Comparison of ENCODE assay signal across 5 cellular contexts in the genomic region with DNA sequence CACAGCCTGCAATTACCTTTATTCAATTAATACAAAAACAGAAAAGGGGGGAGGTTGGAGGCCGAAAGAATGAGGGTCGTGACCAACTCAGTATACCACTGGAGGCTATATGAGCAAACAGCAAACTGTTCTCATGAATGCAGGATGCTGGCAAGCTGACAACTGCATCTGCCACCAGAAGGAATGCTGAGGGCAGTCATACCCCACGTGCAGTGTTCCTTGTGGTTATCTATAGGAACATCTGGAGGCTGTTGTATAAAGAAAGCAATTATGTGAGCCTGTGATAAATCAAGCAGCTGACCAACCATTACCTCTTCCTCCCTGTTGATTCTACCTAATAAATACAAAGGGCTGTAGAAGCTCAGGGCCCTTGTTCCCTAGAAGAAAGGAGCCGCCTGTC. TPM values are rescaled to one million over a fixed set of nuclear protein-coding genes. Genes with fewer than 3 reads are reported as not detected.
DNase-seq lines count a peak whose midpoint lies in the region; TF ChIP-seq lines count a peak whose summit lies in the region.
"Not testable (repeated sequence)": the region's sequence is repeated elsewhere in the genome, so short reads cannot be mapped to it uniquely, and the experiment has no call there.

No MANE protein-coding gene starts in this region.

- H3K4me3 ChIP-seq in BE2C (ENCODE audit: low read depth, low read length); adipocyte (ENCODE audit: low read length): not testable (repeated sequence)

- not testable (repeated sequence) for H3K4me1 Mint-ChIP-seq in osteocyte (ENCODE audit: unreplicated experiment)

- in situ Hi-C loops in SK-MEL-5 (cut with HindIII; ENCODE audit: low pct_unique_long_range_greater_than_20kb, low sequenced_read_pairs), result not testable (repeated sequence)

- not testable (repeated sequence) for H3K27ac Mint-ChIP-seq in osteocyte (ENCODE audit: unreplicated experiment)

- TF ChIP-seq CTCF in BE2C (IDR thresholded peaks at IDR 0.05; ENCODE audit: low read depth, low read length); osteocyte (IDR thresholded peaks at IDR 0.05): not testable (repeated sequence)

- not testable (repeated sequence) for H3K4me1 ChIP-seq in BE2C; adipocyte (ENCODE audit: control insufficient read depth, insufficient read depth, low read length)

- DNase-seq in BE2C (peak; percentile 14), OCI-M1 (lab: John Stamatoyannopoulos, UW) (peak; percentile 61), SK-MEL-5 (ENCODE audit: low read depth, low spot score) (peak; percentile 78), adipocyte (ENCODE audit: low read depth) (peak; percentile 8), osteocyte (ENCODE audit: extremely low spot score, unreplicated experiment) (peak; percentile 23)

- not testable (repeated sequence) for H3K27me3 Mint-ChIP-seq in osteocyte (ENCODE audit: unreplicated experiment)

- peaks cover 27% of the 10 kb centered on the region for H3K36me3 Mint-ChIP-seq in osteocyte (ENCODE audit: unreplicated experiment)

- not testable (repeated sequence) for H3K9ac ChIP-seq in adipocyte (ENCODE audit: low read length)

- not testable (repeated sequence) for H3K36me3 ChIP-seq in BE2C
- peaks cover 55% of the 10 kb centered on the region for H3K36me3 ChIP-seq in adipocyte (ENCODE audit: control insufficient read depth, insufficient read depth, low read length, severe bottlenecking)

- H3K9me3 Mint-ChIP-seq in osteocyte (ENCODE audit: unreplicated experiment), result peaks cover 53% of the 10 kb centered on the region

- H3K4me3 Mint-ChIP-seq in osteocyte (ENCODE audit: unreplicated experiment), result not testable (repeated sequence)

- H3K9me3 ChIP-seq in BE2C, result not testable (repeated sequence)
- H3K9me3 ChIP-seq in adipocyte (ENCODE audit: control insufficient read depth, low read length), result peaks cover 12% of the 10 kb centered on the region

- H3K27me3 ChIP-seq in BE2C; adipocyte (replicated peaks; ENCODE audit: control insufficient read depth, insufficient read depth, low read length): not testable (repeated sequence)

RNA-seq across cellular contexts. Expression of gene ZNF549, which starts 9.1 kb away (rescaled TPM):
- 7.8 TPM for polyA plus RNA-seq in BE2C (2012; ENCODE audit: insufficient read depth, insufficient read length, low read depth)
- 6.6 and 7.6 TPM in 2 replicates for total RNA-seq in SK-MEL-5 (2014; rRNA removed; shearing (Covaris generic))
- polyA plus RNA-seq in SK-MEL-5 (2015; cell fraction: cytosol; rRNA removed), result 3.8 and 4.9 TPM in 2 replicates
- polyA plus RNA-seq in SK-MEL-5 (2015; cell fraction: nucleus; rRNA removed), result 7.9 TPM in 2 replicates
- 7.3 and 9.0 TPM in 2 replicates for total RNA-seq in osteocyte

RNA-seq across cellular contexts. Expression of gene ZNF773, which starts 18.3 kb away (rescaled TPM):
- polyA plus RNA-seq in BE2C (2012; ENCODE audit: insufficient read depth, insufficient read length, low read depth), result 4.7 TPM
- total RNA-seq in SK-MEL-5 (2014; rRNA removed; shearing (Covaris generic)), result 6.6 and 10.0 TPM in 2 replicates
- 7.4 and 8.1 TPM in 2 replicates for polyA plus RNA-seq in SK-MEL-5 (2015; cell fraction: cytosol; rRNA removed)
- polyA plus RNA-seq in SK-MEL-5 (2015; cell fraction: nucleus; rRNA removed), result 4.6 and 12.0 TPM in 2 replicates
- total RNA-seq in osteocyte, result 7.4 and 8.4 TPM in 2 replicates

RNA-seq across cellular contexts. Expression of gene ZNF419, which starts 30.5 kb away (rescaled TPM):
- 7.7 TPM for polyA plus RNA-seq in BE2C (2012; ENCODE audit: insufficient read depth, insufficient read length, low read depth)
- total RNA-seq in SK-MEL-5 (2014; rRNA removed; shearing (Covaris generic)), result 6.5 and 8.6 TPM in 2 replicates
- polyA plus RNA-seq in SK-MEL-5 (2015; cell fraction: cytosol; rRNA removed), result 5.2 and 5.5 TPM in 2 replicates
- 25.8 and 52.7 TPM in 2 replicates for polyA plus RNA-seq in SK-MEL-5 (2015; cell fraction: nucleus; rRNA removed)
- 11.8 and 13.5 TPM in 2 replicates for total RNA-seq in osteocyte

RNA-seq across cellular contexts. Expression of gene ZNF772, which starts 40.7 kb away (rescaled TPM):
- polyA plus RNA-seq in BE2C (2012; ENCODE audit: insufficient read depth, insufficient read length, low read depth), result 5.3 TPM
- 6.6 and 6.8 TPM in 2 replicates for total RNA-seq in SK-MEL-5 (2014; rRNA removed; shearing (Covaris generic))
- 3.5 and 4.2 TPM in 2 replicates for polyA plus RNA-seq in SK-MEL-5 (2015; cell fraction: cytosol; rRNA removed)
- polyA plus RNA-seq in SK-MEL-5 (2015; cell fraction: nucleus; rRNA removed), result 4.3 and 6.2 TPM in 2 replicates
- 10.4 and 10.8 TPM in 2 replicates for total RNA-seq in osteocyte

RNA-seq across cellular contexts. Expression of gene ZNF550, which starts 41.6 kb away (rescaled TPM):
- 6.9 TPM for polyA plus RNA-seq in BE2C (2012; ENCODE audit: insufficient read depth, insufficient read length, low read depth)
- 6.1 and 7.1 TPM in 2 replicates for total RNA-seq in SK-MEL-5 (2014; rRNA removed; shearing (Covaris generic))
- 4.7 and 5.5 TPM in 2 replicates for polyA plus RNA-seq in SK-MEL-5 (2015; cell fraction: cytosol; rRNA removed)
- 18.8 and 20.8 TPM in 2 replicates for polyA plus RNA-seq in SK-MEL-5 (2015; cell fraction: nucleus; rRNA removed)
- total RNA-seq in osteocyte, result 10.3 and 11.0 TPM in 2 replicates

Comparison
In these comparisons a context has a peak if more than half of its experiments do, and no peak if none do; other contexts are left out.
1. DNase-seq: peak in every context shown above with its lines; median percentile 78 in SK-MEL-5; 61 in OCI-M1; 23 in osteocyte; 14 in BE2C; 8 in adipocyte.